1 cellular context compared by ENCODE assay signal in genomic region chr22:28247667-28248363, GRCh38.
TF ChIP-seq lines count a peak whose summit lies in the region.

No MANE protein-coding gene starts in this region.

TF ChIP-seq in HEK293, 187 proteins besides CTCF, POLR2A, EP300 and RAD21 (continued from another document):
- TF ChIP-seq ZNF645 (tag by site-specific recombination; IDR thresholded peaks at IDR 0.05): no peak
- TF ChIP-seq ZSCAN4 (tag by site-specific recombination; IDR thresholded peaks at IDR 0.05): no peak
- TF ChIP-seq ZNF362 (tag by site-specific recombination; IDR thresholded peaks at IDR 0.05): no peak
- TF ChIP-seq TRIM28 (IDR thresholded peaks at IDR 0.05; ENCODE audit: borderline replicate concordance, low read length): no peak
- TF ChIP-seq PRDM2 (tag by site-specific recombination; IDR thresholded peaks at IDR 0.05; ENCODE audit: borderline replicate concordance): no peak
- TF ChIP-seq ZNF600 (tag by site-specific recombination; IDR thresholded peaks at IDR 0.05): no peak
- no peak for TF ChIP-seq KLF1 (tag by site-specific recombination; IDR thresholded peaks at IDR 0.05)
- TF ChIP-seq ZNF214 (tag by site-specific recombination; IDR thresholded peaks at IDR 0.05; ENCODE audit: borderline replicate concordance): no peak
- no peak for TF ChIP-seq ZNF433 (tag by site-specific recombination; IDR thresholded peaks at IDR 0.05; ENCODE audit: low read depth)
- peak; percentile 79 for TF ChIP-seq WT1 (tag by site-specific recombination; IDR thresholded peaks at IDR 0.05)
- peak; percentile 5; the same call in 1 of the 2 replicates for TF ChIP-seq FEZF1 (tag by site-specific recombination; IDR thresholded peaks at IDR 0.05)
- TF ChIP-seq MEIS1 (CRISPR knock-in tag; IDR thresholded peaks at IDR 0.05; ENCODE audit: borderline replicate concordance): no peak
- TF ChIP-seq ZNF2 (tag by site-specific recombination; IDR thresholded peaks at IDR 0.05): no peak
- no peak for TF ChIP-seq GLI2 (tag by site-specific recombination; IDR thresholded peaks at IDR 0.05; ENCODE audit: borderline replicate concordance, low read depth)
- no peak for TF ChIP-seq PBX3 (CRISPR knock-in tag; IDR thresholded peaks at IDR 0.05)
- TF ChIP-seq SCRT1 (tag by site-specific recombination; IDR thresholded peaks at IDR 0.05; ENCODE audit: borderline replicate concordance): no peak
- TF ChIP-seq ZNF292 (tag by site-specific recombination; IDR thresholded peaks at IDR 0.05; ENCODE audit: borderline replicate concordance, low read depth): no peak
- TF ChIP-seq ZNF488 (tag by site-specific recombination; IDR thresholded peaks at IDR 0.05): no peak
